ENCODE assay signal across 9 cellular contexts in genomic region chr2:150485114-150485870, GRCh38. TPM values are rescaled to one million over a fixed set of nuclear protein-coding genes. Genes with fewer than 3 reads are reported as not detected.
DNase-seq lines count a peak whose midpoint lies in the region; ATAC-seq and TF ChIP-seq lines count a peak whose summit lies in the region.
"Had no signal": no experiment of that assay in that cellular context is flagged by ENCODE, and none has a peak within 500 bp of the region (broad histone marks: within the 10 kb centered on the region; RNA-seq: fewer than 3 reads in every experiment).

No MANE protein-coding gene starts in this region.

- no peaks in the 10 kb centered on the region for H3K27me3 ChIP-seq in kidney epithelial cell (ENCODE audit: control insufficient read depth, insufficient read depth, low read length)

- peak; percentile 31 for ATAC-seq in GM21786 (IDR thresholded peaks at IDR 0.05; ENCODE audit: unreplicated experiment)
- ATAC-seq in stimulated activated naive CD8-positive, alpha-beta T cell treated with anti-CD3 and anti-CD28 coated beads, Interleukin-15, Interleukin-2, amounts not matched to agents 100 U/mL and 50 U/mL, for 24 hours: no peak

- no peaks in the 10 kb centered on the region for H3K36me3 ChIP-seq in kidney epithelial cell (ENCODE audit: control insufficient read depth, insufficient read depth, low read length)

- DNase-seq in NCI-H226 (peak; percentile 75), caudate nucleus (lab: John Stamatoyannopoulos, UW) (peak in 56 of 61 donors; percentile 4 to 84 (median 57)), kidney epithelial cell (ENCODE audit: low read depth) (no peak), SKM-1 (lab: John Stamatoyannopoulos, UW; ENCODE audit: unreplicated experiment) (no peak), NOMO-1 treated with dmso at 0.1 percent for 144 hours (lab: John Stamatoyannopoulos, UW; ENCODE audit: unreplicated experiment) (no peak)
- DNase-seq in stimulated activated naive CD8-positive, alpha-beta T cell treated with anti-CD3 and anti-CD28 coated beads, Interleukin-15, Interleukin-2, amounts not matched to agents 100 U/mL and 50 U/mL, for 24 hours: peak; percentile 3

- TF ChIP-seq CTCF in C4-2B (conservative IDR thresholded peaks at IDR 0.05) (peak; percentile 35), kidney epithelial cell (IDR thresholded peaks at IDR 0.05; ENCODE audit: insufficient read depth, low read length, poor library complexity, severe bottlenecking) (peak; percentile 20)

- H3K4me3 ChIP-seq in kidney epithelial cell (ENCODE audit: low read depth, low read length): peak overlapping the region; percentile 91

- H3K27ac ChIP-seq in C4-2B (peak overlapping the region; percentile 39), caudate nucleus (ENCODE audit: low read depth, low read length) (peak overlapping the region; percentile 72)
- H3K27ac ChIP-seq: HL-60 had no signal

RNA-seq across cellular contexts. Expression of gene RND3, which starts 2.2 kb away (rescaled TPM):
- total RNA-seq in kidney epithelial cell: 231 and 259 TPM in 2 replicates

Comparison
In these comparisons a context has a peak if more than half of its experiments do, and no peak if none do; other contexts are left out.
1. DNase-seq: peak in NCI-H226 (single experiment), caudate nucleus (56 of 61) and stimulated activated naive CD8-positive, alpha-beta T cell treated with anti-CD3 and anti-CD28 coated beads, Interleukin-15, Interleukin-2, amounts not matched to agents 100 U/mL and 50 U/mL, for 24 hours (single experiment); none in kidney epithelial cell (single experiment), SKM-1 (single experiment) and NOMO-1 treated with dmso at 0.1 percent for 144 hours (single experiment).